Comparison of ENCODE assay signal across 1 cellular context in the genomic region with DNA sequence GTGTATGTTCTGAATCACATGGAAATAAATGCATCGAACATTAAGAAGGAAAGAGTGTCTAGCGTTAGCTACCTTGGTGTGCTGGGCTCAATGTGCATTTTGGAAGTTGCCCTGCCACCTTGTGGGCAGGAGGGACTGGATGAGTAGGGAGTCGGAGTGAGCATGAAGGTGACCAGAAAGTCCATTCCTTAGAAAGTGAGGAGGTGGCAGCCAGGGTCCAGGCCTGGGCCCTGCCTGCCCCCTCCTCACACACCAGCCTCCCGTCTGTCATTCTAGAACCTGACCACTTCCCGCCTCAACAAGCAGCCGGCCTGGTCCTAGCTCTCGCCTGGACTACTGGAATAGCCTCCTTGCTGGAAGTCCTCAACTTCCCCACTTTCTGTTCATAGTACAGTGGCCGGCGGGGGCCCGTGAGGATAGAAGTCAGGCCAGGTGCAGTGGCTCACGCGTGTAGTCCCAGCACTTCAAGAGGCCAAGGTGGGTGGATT.
TF ChIP-seq lines count a peak whose summit lies in the region.

No MANE protein-coding gene starts in this region.

TF ChIP-seq in HepG2, 621 proteins besides CTCF, POLR2A, EP300 and RAD21 (continues in another document):
- TF ChIP-seq NFE2L1 (CRISPR knock-in tag; IDR thresholded peaks at IDR 0.05; ENCODE audit: borderline replicate concordance), result no peak
- TF ChIP-seq MED8 (CRISPR knock-in tag; IDR thresholded peaks at IDR 0.05; ENCODE audit: insufficient replicate concordance), result no peak
- TF ChIP-seq SAFB2 (CRISPR knock-in tag; IDR thresholded peaks at IDR 0.05; ENCODE audit: borderline replicate concordance, low read depth), result no peak
- no peak for TF ChIP-seq ATF6 (CRISPR knock-in tag; conservative IDR thresholded peaks at IDR 0.05)
- no peak for TF ChIP-seq ZNF607 (CRISPR knock-in tag; IDR thresholded peaks at IDR 0.05; ENCODE audit: borderline replicate concordance)
- peak; percentile 53; the same call in 1 of the 2 replicates for TF ChIP-seq SMC3 (IDR thresholded peaks at IDR 0.05; ENCODE audit: low read length)
- TF ChIP-seq KAT8 (CRISPR knock-in tag; IDR thresholded peaks at IDR 0.05), result no peak
- no peak for TF ChIP-seq SYNCRIP (IDR thresholded peaks at IDR 0.05; ENCODE audit: insufficient read depth, low read depth, low read length)
- TF ChIP-seq ZNF672 (CRISPR knock-in tag; IDR thresholded peaks at IDR 0.05), result no peak
- no peak for TF ChIP-seq IRF2 (CRISPR knock-in tag; IDR thresholded peaks at IDR 0.05)
- no peak for TF ChIP-seq BCL3 (CRISPR knock-in tag; IDR thresholded peaks at IDR 0.05)
- TF ChIP-seq MNT (IDR thresholded peaks at IDR 0.05), result no peak
- peak; percentile 19 for TF ChIP-seq AGO2 (optimal IDR thresholded peaks at IDR 0.05; ENCODE audit: low read depth, low read length)
- TF ChIP-seq PTBP1 (IDR thresholded peaks at IDR 0.05; ENCODE audit: low read depth, low read length, poor library complexity, severe bottlenecking), result no peak
- no peak for TF ChIP-seq YEATS4 (CRISPR knock-in tag; IDR thresholded peaks at IDR 0.05; ENCODE audit: borderline replicate concordance)
- TF ChIP-seq RBM22 (optimal IDR thresholded peaks at IDR 0.05; ENCODE audit: low read length), result no peak
- TF ChIP-seq ZNF720 (CRISPR knock-in tag; IDR thresholded peaks at IDR 0.05), result no peak
- no peak for TF ChIP-seq ZNF724P (CRISPR knock-in tag; IDR thresholded peaks at IDR 0.05; ENCODE audit: borderline replicate concordance)
- no peak for TF ChIP-seq ZNF629 (CRISPR knock-in tag; conservative IDR thresholded peaks at IDR 0.05)
- TF ChIP-seq SP5 (CRISPR knock-in tag; IDR thresholded peaks at IDR 0.05; ENCODE audit: borderline replicate concordance, low read depth), result no peak
- TF ChIP-seq NFE2L2 (IDR thresholded peaks at IDR 0.05; ENCODE audit: low read length), result no peak
- TF ChIP-seq STAG1 (CRISPR knock-in tag; IDR thresholded peaks at IDR 0.05), result peak; percentile 70
- no peak for TF ChIP-seq ZNF512B (CRISPR knock-in tag; IDR thresholded peaks at IDR 0.05; ENCODE audit: borderline replicate concordance)
- TF ChIP-seq STAT6 (CRISPR knock-in tag; IDR thresholded peaks at IDR 0.05; ENCODE audit: borderline replicate concordance), result no peak
- no peak for TF ChIP-seq DNMT3B (CRISPR knock-in tag; conservative IDR thresholded peaks at IDR 0.05)
- TF ChIP-seq ZNF646 (CRISPR knock-in tag; IDR thresholded peaks at IDR 0.05), result no peak
- TF ChIP-seq CAMTA2 (CRISPR knock-in tag; IDR thresholded peaks at IDR 0.05; ENCODE audit: borderline replicate concordance), result no peak
- TF ChIP-seq, protein P1, sequence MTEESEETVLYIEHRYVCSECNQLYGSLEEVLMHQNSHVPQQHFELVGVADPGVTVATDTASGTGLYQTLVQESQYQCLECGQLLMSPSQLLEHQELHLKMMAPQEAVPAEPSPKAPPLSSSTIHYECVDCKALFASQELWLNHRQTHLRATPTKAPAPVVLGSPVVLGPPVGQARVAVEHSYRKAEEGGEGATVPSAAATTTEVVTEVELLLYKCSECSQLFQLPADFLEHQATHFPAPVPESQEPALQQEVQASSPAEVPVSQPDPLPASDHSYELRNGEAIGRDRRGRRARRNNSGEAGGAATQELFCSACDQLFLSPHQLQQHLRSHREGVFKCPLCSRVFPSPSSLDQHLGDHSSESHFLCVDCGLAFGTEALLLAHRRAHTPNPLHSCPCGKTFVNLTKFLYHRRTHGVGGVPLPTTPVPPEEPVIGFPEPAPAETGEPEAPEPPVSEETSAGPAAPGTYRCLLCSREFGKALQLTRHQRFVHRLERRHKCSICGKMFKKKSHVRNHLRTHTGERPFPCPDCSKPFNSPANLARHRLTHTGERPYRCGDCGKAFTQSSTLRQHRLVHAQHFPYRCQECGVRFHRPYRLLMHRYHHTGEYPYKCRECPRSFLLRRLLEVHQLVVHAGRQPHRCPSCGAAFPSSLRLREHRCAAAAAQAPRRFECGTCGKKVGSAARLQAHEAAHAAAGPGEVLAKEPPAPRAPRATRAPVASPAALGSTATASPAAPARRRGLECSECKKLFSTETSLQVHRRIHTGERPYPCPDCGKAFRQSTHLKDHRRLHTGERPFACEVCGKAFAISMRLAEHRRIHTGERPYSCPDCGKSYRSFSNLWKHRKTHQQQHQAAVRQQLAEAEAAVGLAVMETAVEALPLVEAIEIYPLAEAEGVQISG (CRISPR knock-in tag; IDR thresholded peaks at IDR 0.05), result peak; percentile 78
- TF ChIP-seq ZFP90 (CRISPR knock-in tag; IDR thresholded peaks at IDR 0.05; ENCODE audit: borderline replicate concordance), result no peak
- TF ChIP-seq ZBTB38 (CRISPR knock-in tag; IDR thresholded peaks at IDR 0.05), result 0 out of 2 replicates have a peak, but pooled peaks have one; percentile 19
- no peak for TF ChIP-seq SMARCE1 (IDR thresholded peaks at IDR 0.05; ENCODE audit: borderline replicate concordance)
- TF ChIP-seq, protein P2, sequence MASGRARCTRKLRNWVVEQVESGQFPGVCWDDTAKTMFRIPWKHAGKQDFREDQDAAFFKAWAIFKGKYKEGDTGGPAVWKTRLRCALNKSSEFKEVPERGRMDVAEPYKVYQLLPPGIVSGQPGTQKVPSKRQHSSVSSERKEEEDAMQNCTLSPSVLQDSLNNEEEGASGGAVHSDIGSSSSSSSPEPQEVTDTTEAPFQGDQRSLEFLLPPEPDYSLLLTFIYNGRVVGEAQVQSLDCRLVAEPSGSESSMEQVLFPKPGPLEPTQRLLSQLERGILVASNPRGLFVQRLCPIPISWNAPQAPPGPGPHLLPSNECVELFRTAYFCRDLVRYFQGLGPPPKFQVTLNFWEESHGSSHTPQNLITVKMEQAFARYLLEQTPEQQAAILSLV (CRISPR knock-in tag; IDR thresholded peaks at IDR 0.05; ENCODE audit: borderline replicate concordance), result no peak
- TF ChIP-seq POLR2G (IDR thresholded peaks at IDR 0.05; ENCODE audit: low read depth, low read length), result no peak
